ENCODE assay signal across 8 cellular contexts in genomic region chr6:3232017-3232838, GRCh38. TPM values are rescaled to one million over a fixed set of nuclear protein-coding genes. Genes with fewer than 3 reads are reported as not detected.
A peak's percentile ranks its signal among the peaks of the same experiment; 100 is the strongest.
DNase-seq lines count a peak whose midpoint lies in the region; ATAC-seq and TF ChIP-seq lines count a peak whose summit lies in the region.

No MANE protein-coding gene starts in this region.

- no peak for TF ChIP-seq CTCF in DOHH2 (IDR thresholded peaks at IDR 0.05; ENCODE audit: low read depth, low read length, poor library complexity, severe bottlenecking)
- no peak for TF ChIP-seq CTCF in fibroblast of mammary gland (conservative IDR thresholded peaks at IDR 0.05; ENCODE audit: control insufficient read depth, insufficient read depth, low read depth, low read length)
- no peak for TF ChIP-seq CTCF in psoas muscle (IDR thresholded peaks at IDR 0.05)

- no peaks in the 10 kb centered on the region for H3K9me3 ChIP-seq in DOHH2 (ENCODE audit: control insufficient read depth, insufficient read depth, low read length)
- no peaks in the 10 kb centered on the region for H3K9me3 ChIP-seq in psoas muscle

- ATAC-seq in psoas muscle (no peak), HG03139 (IDR thresholded peaks at IDR 0.05; ENCODE audit: unreplicated experiment) (no peak), HG02870 (IDR thresholded peaks at IDR 0.05; ENCODE audit: unreplicated experiment) (no peak)

- peak overlapping the region; percentile 10; the same call in 1 of the 2 replicates for H3K4me2 ChIP-seq in DOHH2 (ENCODE audit: low read length)

- 18 to 33% (median 22%) methylated on average over 22 of the region's 22 CpGs for WGBS in psoas muscle, 3 donors

- H3K79me2 ChIP-seq in DOHH2 (ENCODE audit: control insufficient read depth, low read length), result no peaks in the 10 kb centered on the region

- peaks cover 8% of the 10 kb centered on the region; the same call in 1 of the 2 replicates for H4K20me1 ChIP-seq in DOHH2 (ENCODE audit: control insufficient read depth, insufficient read depth, low read depth, low read length)

- peaks cover 70% of the 10 kb centered on the region for H3K27me3 ChIP-seq in DOHH2 (ENCODE audit: control insufficient read depth, low read length)
- peaks cover 0 to 97% (median 22%) of the 10 kb centered on the region in 3 donors for H3K27me3 ChIP-seq in psoas muscle (ENCODE audit: insufficient read depth in 3 of 3, low read length in 2 of 3)

- H3K4me1 ChIP-seq in DOHH2 (ENCODE audit: control insufficient read depth, low read length) (peaks cover 64% of the 10 kb centered on the region), psoas muscle (peaks cover 28% of the 10 kb centered on the region)

- DNase-seq in NCI-H748 (lab: John Stamatoyannopoulos, UW; ENCODE audit: unreplicated experiment) (peak; percentile 85), fibroblast of mammary gland (ENCODE audit: low read depth) (no peak), psoas muscle (no peak), GM03348 (ENCODE audit: low spot score) (no peak), HUDEP-2 (lab: John Stamatoyannopoulos, UW; ENCODE audit: unreplicated experiment in 76 of 76) (no peak)

- H3K36me3 ChIP-seq in DOHH2 (ENCODE audit: control insufficient read depth, low read length), result no peaks in the 10 kb centered on the region
- H3K36me3 ChIP-seq in psoas muscle (ENCODE audit: insufficient read depth in 1 of 2, low read depth in 1 of 2), result no peaks in the 10 kb centered on the region

- H3F3A ChIP-seq in DOHH2 (ENCODE audit: control insufficient read depth, insufficient read depth), result peaks cover 5% of the 10 kb centered on the region

- H3K9me2 ChIP-seq in DOHH2 (replicated peaks; ENCODE audit: control insufficient read depth, low read length), result no peaks in the 10 kb centered on the region

- H3K27ac ChIP-seq in DOHH2 (ENCODE audit: low read depth, low read length) (no peak overlapping the region), psoas muscle (no peak overlapping the region)

- no peak overlapping the region for H3K4me3 ChIP-seq in DOHH2 (ENCODE audit: low read length)
- H3K4me3 ChIP-seq in fibroblast of mammary gland (ENCODE audit: control insufficient read depth, low read depth, low read length), result peak overlapping the region; percentile 51
- peak overlapping the region; percentile 63 for H3K4me3 ChIP-seq in psoas muscle

- intact Hi-C loops in psoas muscle (cut with DNase I), result no loop called here

RNA-seq across cellular contexts. Expression of gene TUBB2B, which starts 4.8 kb away (rescaled TPM):
- 1 to 10 TPM; 1.1 to 4.4 (median 3.1) TPM for total RNA-seq in psoas muscle
- 1 to 10 TPM; 3.3 to 5.7 (median 3.4) TPM for polyA plus RNA-seq in psoas muscle

RNA-seq across cellular contexts. Expression of gene PSMG4, which starts 26.5 kb away (rescaled TPM):
- total RNA-seq in psoas muscle, result 10 to 100 TPM; 19.7 to 26.8 (median 22.0) TPM
- polyA plus RNA-seq in psoas muscle, result 10 to 100 TPM; 18.6 to 31.3 (median 26.2) TPM
